8 cellular contexts compared by ENCODE assay signal in the genomic region with DNA sequence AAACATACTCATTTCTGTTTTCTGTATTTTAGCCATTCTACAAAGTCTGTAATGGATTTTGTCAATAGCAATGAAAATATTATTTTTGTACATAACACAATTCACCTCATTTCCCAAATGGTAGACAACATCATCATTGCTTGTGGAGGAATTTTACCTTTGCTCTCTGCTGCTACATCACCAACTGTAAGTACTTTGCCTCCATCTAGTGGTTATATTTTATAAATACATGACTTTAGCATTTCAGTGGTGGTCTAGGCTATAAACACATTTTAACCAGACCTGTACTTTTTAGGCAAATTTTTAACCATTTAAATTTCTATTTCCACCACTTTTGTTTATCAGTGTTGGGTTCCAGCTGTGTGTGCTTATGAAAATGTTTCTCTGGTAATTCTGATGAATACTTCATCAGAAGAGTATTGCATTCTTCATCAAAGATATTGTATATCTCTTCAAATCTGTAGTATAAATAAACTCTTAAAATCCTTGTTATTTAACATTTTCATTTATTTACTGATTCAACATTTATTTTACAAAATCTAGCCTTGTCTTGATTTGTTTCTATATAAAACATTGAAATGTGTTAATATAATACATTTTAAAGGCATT.
A peak's percentile ranks its signal among the peaks of the same experiment; 100 is the strongest.
DNase-seq lines count a peak whose midpoint lies in the region; ATAC-seq and TF ChIP-seq lines count a peak whose summit lies in the region.

No MANE protein-coding gene starts in this region.

- H3K79me2 ChIP-seq in SU-DHL-6 (ENCODE audit: insufficient read depth, low read length), result no peaks in the 10 kb centered on the region

- H3K9me3 ChIP-seq in SU-DHL-6 (ENCODE audit: insufficient read depth, low read length) (no peaks in the 10 kb centered on the region), sigmoid colon (no peaks in the 10 kb centered on the region)

- peak; percentile 81 for ATAC-seq in GM18502 (IDR thresholded peaks at IDR 0.05; ENCODE audit: poor library complexity, unreplicated experiment)
- ATAC-seq in HG02763 (IDR thresholded peaks at IDR 0.05; ENCODE audit: unreplicated experiment), result peak; percentile 78

- H3F3A ChIP-seq in SU-DHL-6 (ENCODE audit: insufficient read depth), result no peaks in the 10 kb centered on the region; the same call in 1 of the 2 replicates

- H3K4me3 ChIP-seq in NB4 (ENCODE audit: low read depth, low read length) (no peak overlapping the region), SU-DHL-6 (ENCODE audit: insufficient read depth, low read length, poor library complexity, severe bottlenecking) (no peak overlapping the region), sigmoid colon (no peak overlapping the region)

- intact Hi-C loops in sigmoid colon (cut with DNase I), result loop anchor here (5.0 to 10.0 kb wide), 2 partner anchors 1090 to 1367 kb away; no protein-coding TSS in a partner anchor

- no peak for TF ChIP-seq EP300 in sigmoid colon (IDR thresholded peaks at IDR 0.05)

- peaks cover 0 to 11% (median 4%) of the 10 kb centered on the region in 4 donors for H3K4me1 ChIP-seq in sigmoid colon

- H4K20me1 ChIP-seq in SU-DHL-6 (ENCODE audit: low read depth, low read length), result no peaks in the 10 kb centered on the region

- H2AFZ ChIP-seq in SU-DHL-6 (ENCODE audit: low read depth, low read length, severe bottlenecking), result no peak overlapping the region

- H3K27ac ChIP-seq in SU-DHL-6 (ENCODE audit: low read depth, low read length), result no peak overlapping the region
- H3K27ac ChIP-seq in sigmoid colon, result no peak overlapping the region

- H3K9ac ChIP-seq in SU-DHL-6 (ENCODE audit: low read length), result no peak overlapping the region

- peak; percentile 27 for DNase-seq in AG08395 (ENCODE audit: low spot score)
- DNase-seq in NB4 (ENCODE audit: low read depth), result peak; percentile 44
- peak; percentile 37 for DNase-seq in glomerular visceral epithelial cell (ENCODE audit: extremely low spot score)
- no peak for DNase-seq in sigmoid colon
- DNase-seq in NK-92 treated with Interleukin-12 subunit alpha and Interleukin-12 subunit beta, amount 100 ng/mL, for 24 hours (lab: John Stamatoyannopoulos, UW), result no peak

- TF ChIP-seq CTCF in NB4 (IDR thresholded peaks at IDR 0.05; ENCODE audit: low read depth, low read length) (peak; percentile 32), SU-DHL-6 (IDR thresholded peaks at IDR 0.05; ENCODE audit: insufficient read depth, low read length, poor library complexity, severe bottlenecking) (peak; percentile 45), sigmoid colon (IDR thresholded peaks at IDR 0.05) (peak; percentile 53 to 71 (median 64))

- no peaks in the 10 kb centered on the region for H3K27me3 ChIP-seq in SU-DHL-6 (ENCODE audit: low read length)
- no peaks in the 10 kb centered on the region for H3K27me3 ChIP-seq in sigmoid colon

- H3K4me2 ChIP-seq in SU-DHL-6 (ENCODE audit: low read depth, low read length, poor library complexity, severe bottlenecking), result no peak overlapping the region

- H3K9me2 ChIP-seq in SU-DHL-6 (replicated peaks; ENCODE audit: insufficient read depth, low read length), result no peaks in the 10 kb centered on the region

- H3K36me3 ChIP-seq in SU-DHL-6 (ENCODE audit: low read length) (no peaks in the 10 kb centered on the region; the same call in 1 of the 2 replicates), sigmoid colon (peaks cover 0 to 4% (median 0%) of the 10 kb centered on the region in 4 donors)

- no peak for TF ChIP-seq POLR2A in NB4 (IDR thresholded peaks at IDR 0.05; ENCODE audit: extremely low read depth, insufficient read length)
- TF ChIP-seq POLR2A in sigmoid colon (IDR thresholded peaks at IDR 0.05), result no peak

Comparison
In these comparisons a context has a peak if more than half of its experiments do, and no peak if none do; other contexts are left out.
1. DNase-seq: peak in AG08395 (single experiment), NB4 (single experiment) and glomerular visceral epithelial cell (single experiment); none in sigmoid colon (single experiment) and NK-92 treated with Interleukin-12 subunit alpha and Interleukin-12 subunit beta, amount 100 ng/mL, for 24 hours (single experiment).
2. Peak in every context shown above with its lines, with median percentiles within 50 percentile points of each other: CTCF ChIP-seq.